ENCODE assay signal across 36 cellular contexts in the genomic region with DNA sequence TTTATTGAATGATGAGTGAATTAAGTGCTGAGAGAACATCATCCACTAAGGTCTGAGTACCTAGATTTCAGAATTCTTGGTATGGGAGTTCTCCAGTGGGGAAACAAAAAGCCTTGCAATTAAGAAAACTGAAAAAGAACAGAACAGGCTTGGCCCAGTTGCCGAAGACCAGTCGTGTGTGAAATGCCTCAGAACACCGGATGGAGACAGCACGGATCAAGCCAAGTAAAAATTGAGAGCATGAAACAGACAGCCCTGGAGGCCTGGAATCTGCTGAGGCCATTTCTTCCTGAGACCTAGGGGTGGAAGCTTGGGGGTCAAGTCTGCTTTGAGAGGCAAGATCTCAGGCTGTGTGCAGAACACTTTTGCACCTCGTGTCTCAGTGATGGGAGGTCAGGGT. TPM values are rescaled to one million over a fixed set of nuclear protein-coding genes. Genes with fewer than 3 reads are reported as not detected.
"Had no signal": no experiment of that assay in that cellular context is flagged by ENCODE, and none has a peak within 500 bp of the region (broad histone marks: within the 10 kb centered on the region; RNA-seq: fewer than 3 reads in every experiment).

No MANE protein-coding gene starts in this region.

- H3K4me1 Mint-ChIP-seq: activated CD4-positive, alpha-beta T cell treated with anti-CD3 and anti-CD28 coated beads, Interleukin-2, amount 10 ng/mL, durations not matched to agents 24 days and 14 days; activated naive CD8-positive, alpha-beta T cell treated with anti-CD3 and anti-CD28 coated beads for 36 hours; activated T-helper 17 cell treated with anti-CD3 and anti-CD28 coated beads, Interleukin-2, amount 50 U/mL, for 72 hours; brain had no signal

- DNase-seq: activated B cell treated with CpG ODN at 0.5 μM for 24 hours; activated CD4-positive, alpha-beta memory T cell treated with anti-CD3 and anti-CD28 coated beads for 36 hours; activated CD4-positive, alpha-beta T cell treated with anti-CD3 and anti-CD28 coated beads for 4 hours; activated CD4-positive, alpha-beta T cell treated with anti-CD3 and anti-CD28 coated beads, Interleukin-2, amount 10 ng/mL, durations not matched to agents 24 days and 14 days; activated CD4-positive, alpha-beta T cell treated with anti-CD3 and anti-CD28 coated beads, Interleukin-2, amount 50 U/mL, for 1 hour; activated CD4-positive, alpha-beta T cell treated with anti-CD3 and anti-CD28 coated beads, Interleukin-2, amount 50 U/mL, for 4 hours; activated CD4-positive, CD25-positive, alpha-beta regulatory T cell treated with anti-CD3 and anti-CD28 coated beads, Interleukin-2, amount 50 U/mL, for 72 hours; activated CD8-positive, alpha-beta memory T cell treated with anti-CD3 and anti-CD28 coated beads, Interleukin-2, amount 50 U/mL, for 4 hours; activated CD8-positive, alpha-beta T cell treated with anti-CD3 and anti-CD28 coated beads for 36 hours; activated effector memory CD4-positive, alpha-beta T cell treated with anti-CD3 and anti-CD28 coated beads, Interleukin-2, amount 50 U/mL, for 16 hours; activated gamma-delta T cell treated with Interleukin-2 at 50 U/mL for 16 hours; activated naive CD4-positive, alpha-beta T cell; activated naive CD4-positive, alpha-beta T cell treated with anti-CD3 and anti-CD28 coated beads for 36 hours; activated naive CD4-positive, alpha-beta T cell treated with anti-CD3 and anti-CD28 coated beads, Interleukin-2, amount 50 U/mL, for 16 hours; activated naive CD8-positive, alpha-beta T cell treated with anti-CD3 and anti-CD28 coated beads for 36 hours; activated T-cell treated with anti-CD3 and anti-CD28 coated beads for 4 hours; activated T-cell treated with anti-CD3 and anti-CD28 coated beads, Interleukin-2, amount 50 U/mL, for 1 hour; activated T-cell treated with anti-CD3 and anti-CD28 coated beads, Interleukin-2, amount 50 U/mL, for 4 hours; activated T-cell treated with anti-CD3 and anti-CD28 coated beads, Interleukin-2, amount 50 U/mL, for 72 hours; adrenal gland; amniotic stem cell; aorta; central memory CD4-positive, alpha-beta T cell; SW 1271; T-helper 1 cell; T-helper 2 cell; T-helper 9 cell had no signal

- H3K4me3 Mint-ChIP-seq: activated B cell treated with CpG ODN at 0.5 μM for 24 hours; activated CD4-positive, alpha-beta memory T cell treated with anti-CD3 and anti-CD28 coated beads for 36 hours; activated CD4-positive, alpha-beta T cell treated with anti-CD3 and anti-CD28 coated beads, Interleukin-2, amount 10 ng/mL, durations not matched to agents 24 days and 14 days; activated CD8-positive, alpha-beta T cell treated with anti-CD3 and anti-CD28 coated beads for 36 hours; activated naive CD4-positive, alpha-beta T cell treated with anti-CD3 and anti-CD28 coated beads for 36 hours; activated naive CD8-positive, alpha-beta T cell treated with anti-CD3 and anti-CD28 coated beads for 36 hours; activated T-cell treated with anti-CD3 and anti-CD28 coated beads, Interleukin-2, amount 50 U/mL, for 4 hours; activated T-cell treated with anti-CD3 and anti-CD28 coated beads, Interleukin-2, amount 50 U/mL, for 72 hours; activated T-helper 1 cell treated with anti-CD3 and anti-CD28 coated beads, Interleukin-12 subunit alpha, Interleukin-12 subunit beta, Interleukin-2, Interleukin-4 antibody, amounts not matched to agents 30 ng/mL and 10 ng/mL and 1 ng/mL, durations not matched to agents 14 hours and 24 hours and 36 hours; activated T-helper 17 cell treated with anti-CD3 and anti-CD28 coated beads, Interleukin-2, amount 50 U/mL, for 72 hours; brain; T-helper 1 cell treated with Interleukin-12 subunit alpha and Interleukin-12 subunit beta and Interleukin-4 antibody, amounts not matched to agents 30 μg/mL and 1 μg/mL, for 36 hours; T-helper 2 cell treated with Interferon-gamma antibody and Interleukin-4, amounts not matched to agents 5 μg/mL and 100 μg/mL, for 36 hours had no signal

- H3K27me3 Mint-ChIP-seq: activated B cell treated with CpG ODN at 0.5 μM for 24 hours; activated CD4-positive, alpha-beta memory T cell treated with anti-CD3 and anti-CD28 coated beads for 36 hours; activated CD4-positive, alpha-beta T cell treated with anti-CD3 and anti-CD28 coated beads, Interleukin-2, amount 10 ng/mL, durations not matched to agents 24 days and 14 days; activated CD8-positive, alpha-beta T cell treated with anti-CD3 and anti-CD28 coated beads for 36 hours; activated naive CD8-positive, alpha-beta T cell treated with anti-CD3 and anti-CD28 coated beads for 36 hours; activated T-helper 17 cell treated with anti-CD3 and anti-CD28 coated beads, Interleukin-2, amount 50 U/mL, for 72 hours had no signal

- H3K9me3 Mint-ChIP-seq: activated B cell treated with CpG ODN at 0.5 μM for 24 hours; activated CD4-positive, alpha-beta memory T cell treated with anti-CD3 and anti-CD28 coated beads for 36 hours; activated CD4-positive, alpha-beta T cell treated with anti-CD3 and anti-CD28 coated beads, Interleukin-2, amount 10 ng/mL, durations not matched to agents 24 days and 14 days; activated CD8-positive, alpha-beta T cell treated with anti-CD3 and anti-CD28 coated beads for 36 hours; activated naive CD4-positive, alpha-beta T cell treated with anti-CD3 and anti-CD28 coated beads, Interleukin-2, amount 50 U/mL, for 72 hours; activated naive CD8-positive, alpha-beta T cell treated with anti-CD3 and anti-CD28 coated beads for 36 hours; activated T-cell treated with anti-CD3 and anti-CD28 coated beads, Interleukin-2, amount 50 U/mL, for 4 hours; activated T-cell treated with anti-CD3 and anti-CD28 coated beads, Interleukin-2, amount 50 U/mL, for 72 hours; activated T-helper 1 cell treated with anti-CD3 and anti-CD28 coated beads, Interleukin-12 subunit alpha, Interleukin-12 subunit beta, Interleukin-2, Interleukin-4 antibody, amounts not matched to agents 30 ng/mL and 10 ng/mL and 1 ng/mL, durations not matched to agents 14 hours and 24 hours and 36 hours; activated T-helper 17 cell treated with anti-CD3 and anti-CD28 coated beads, Interleukin-2, amount 50 U/mL, for 72 hours; brain; T-helper 1 cell treated with Interleukin-12 subunit alpha and Interleukin-12 subunit beta and Interleukin-4 antibody, amounts not matched to agents 30 μg/mL and 1 μg/mL, for 36 hours; T-helper 2 cell treated with Interferon-gamma antibody and Interleukin-4, amounts not matched to agents 5 μg/mL and 100 μg/mL, for 36 hours had no signal

- H3K27ac Mint-ChIP-seq: activated B cell treated with CpG ODN at 0.5 μM for 24 hours; activated CD4-positive, alpha-beta memory T cell treated with anti-CD3 and anti-CD28 coated beads for 36 hours; activated CD4-positive, alpha-beta T cell treated with anti-CD3 and anti-CD28 coated beads, Interleukin-2, amount 10 ng/mL, durations not matched to agents 24 days and 14 days; activated CD8-positive, alpha-beta T cell treated with anti-CD3 and anti-CD28 coated beads for 36 hours; activated naive CD4-positive, alpha-beta T cell treated with anti-CD3 and anti-CD28 coated beads for 36 hours; activated naive CD4-positive, alpha-beta T cell treated with anti-CD3 and anti-CD28 coated beads, Interleukin-2, amount 50 U/mL, for 72 hours; activated naive CD8-positive, alpha-beta T cell treated with anti-CD3 and anti-CD28 coated beads for 36 hours; activated T-cell treated with anti-CD3 and anti-CD28 coated beads, Interleukin-2, amount 50 U/mL, for 72 hours; activated T-helper 1 cell treated with anti-CD3 and anti-CD28 coated beads, Interleukin-12 subunit alpha, Interleukin-12 subunit beta, Interleukin-2, Interleukin-4 antibody, amounts not matched to agents 30 ng/mL and 10 ng/mL and 1 ng/mL, durations not matched to agents 14 hours and 24 hours and 36 hours; activated T-helper 17 cell treated with anti-CD3 and anti-CD28 coated beads, Interleukin-2, amount 50 U/mL, for 72 hours; T-helper 1 cell treated with Interleukin-12 subunit alpha and Interleukin-12 subunit beta and Interleukin-4 antibody, amounts not matched to agents 30 μg/mL and 1 μg/mL, for 36 hours; T-helper 2 cell treated with Interferon-gamma antibody and Interleukin-4, amounts not matched to agents 5 μg/mL and 100 μg/mL, for 36 hours had no signal

- H3K36me3 ChIP-seq: adrenal gland, breast epithelium had no signal

- ATAC-seq: activated CD8-positive, alpha-beta T cell treated with anti-CD3 and anti-CD28 coated beads for 36 hours; activated naive CD4-positive, alpha-beta T cell treated with anti-CD3 and anti-CD28 coated beads, Interleukin-2, amount 50 U/mL, for 72 hours; activated T-cell treated with anti-CD3 and anti-CD28 coated beads, Interleukin-2, amount 50 U/mL, for 4 hours; activated T-cell treated with anti-CD3 and anti-CD28 coated beads, Interleukin-2, amount 50 U/mL, for 72 hours; activated T-helper 17 cell treated with anti-CD3 and anti-CD28 coated beads, Interleukin-2, amount 50 U/mL, for 72 hours had no signal

- H3K9me3 ChIP-seq: adrenal gland, breast epithelium had no signal

- H3K4me3 ChIP-seq: adrenal gland, breast epithelium had no signal

- H3K27me3 ChIP-seq: adrenal gland, breast epithelium had no signal

- H3K4me1 ChIP-seq: adrenal gland, breast epithelium had no signal

- H3K36me3 Mint-ChIP-seq: activated CD4-positive, alpha-beta memory T cell treated with anti-CD3 and anti-CD28 coated beads for 36 hours; activated naive CD4-positive, alpha-beta T cell treated with anti-CD3 and anti-CD28 coated beads, Interleukin-2, amount 50 U/mL, for 72 hours; activated naive CD8-positive, alpha-beta T cell treated with anti-CD3 and anti-CD28 coated beads for 36 hours; brain had no signal

- H3K27ac ChIP-seq: adrenal gland, breast epithelium, VCaP had no signal

RNA-seq across cellular contexts. Expression of gene GRIN2A, which starts 43.3 kb away (rescaled TPM):
- total RNA-seq: activated CD4-positive, alpha-beta memory T cell treated with anti-CD3 and anti-CD28 coated beads for 36 hours; activated CD4-positive, alpha-beta T cell treated with anti-CD3 and anti-CD28 coated beads, Interleukin-2, amount 10 ng/mL, durations not matched to agents 24 days and 14 days; activated CD8-positive, alpha-beta memory T cell treated with anti-CD3 and anti-CD28 coated beads for 36 hours; activated CD8-positive, alpha-beta T cell treated with anti-CD3 and anti-CD28 coated beads for 36 hours; activated naive CD4-positive, alpha-beta T cell treated with anti-CD3 and anti-CD28 coated beads for 36 hours; activated naive CD4-positive, alpha-beta T cell treated with anti-CD3 and anti-CD28 coated beads, Interleukin-2, amount 50 U/mL, for 72 hours; activated naive CD8-positive, alpha-beta T cell treated with anti-CD3 and anti-CD28 coated beads for 36 hours; activated T-cell treated with anti-CD3 and anti-CD28 coated beads, Interleukin-2, amount 50 U/mL, for 4 hours; activated T-cell treated with anti-CD3 and anti-CD28 coated beads, Interleukin-2, amount 50 U/mL, for 72 hours; activated T-helper 1 cell treated with anti-CD3 and anti-CD28 coated beads, Interleukin-12 subunit alpha, Interleukin-12 subunit beta, Interleukin-2, Interleukin-4 antibody, amounts not matched to agents 30 ng/mL and 10 ng/mL and 1 ng/mL, durations not matched to agents 14 hours and 24 hours and 36 hours; activated T-helper 17 cell treated with anti-CD3 and anti-CD28 coated beads, Interleukin-2, amount 50 U/mL, for 72 hours had no signal
